Comparison of ENCODE assay signal across 8 cellular contexts in genomic region chr7:107874605-107875446, GRCh38. TPM values are rescaled to one million over a fixed set of nuclear protein-coding genes. Genes with fewer than 3 reads are reported as not detected.
DNase-seq lines count a peak whose midpoint lies in the region; ATAC-seq and TF ChIP-seq lines count a peak whose summit lies in the region.

No MANE protein-coding gene starts in this region.

- ATAC-seq in HG03045 (IDR thresholded peaks at IDR 0.05; ENCODE audit: unreplicated experiment), result peak; percentile 65

- H3K27ac Mint-ChIP-seq in activated CD4-positive, alpha-beta T cell treated with anti-CD3 and anti-CD28 coated beads, Interleukin-2, amount 10 ng/mL, durations not matched to agents 24 days and 14 days, result no peak overlapping the region
- H3K27ac Mint-ChIP-seq in neural crest cell (ENCODE audit: unreplicated experiment), result no peak overlapping the region

- DNase-seq in AG09309 (ENCODE audit: low read depth), result peak; percentile 33
- peak; percentile 59 for DNase-seq in GM12865 (ENCODE audit: low read depth)
- DNase-seq in NCI-H2227 treated with DMSO at 0.1 percent for 48 hours (lab: John Stamatoyannopoulos, UW), result peak; percentile 73
- peak; percentile 85 for DNase-seq in activated CD4-positive, alpha-beta T cell treated with anti-CD3 and anti-CD28 coated beads, Interleukin-2, amount 10 ng/mL, durations not matched to agents 24 days and 14 days
- DNase-seq in fibroblast of peridontal ligament (ENCODE audit: extremely low read depth), result peak; percentile 73
- peak; percentile 35 for DNase-seq in neural crest cell (ENCODE audit: low read depth, low spot score)
- no peak for DNase-seq in cortex of kidney (lab: John Stamatoyannopoulos, UW)

- no peak overlapping the region for H3K4me3 Mint-ChIP-seq in activated CD4-positive, alpha-beta T cell treated with anti-CD3 and anti-CD28 coated beads, Interleukin-2, amount 10 ng/mL, durations not matched to agents 24 days and 14 days
- no peak overlapping the region for H3K4me3 Mint-ChIP-seq in neural crest cell

- intact Hi-C loops in activated CD4-positive, alpha-beta T cell treated with anti-CD3 and anti-CD28 coated beads, Interleukin-2, amount 10 ng/mL, durations not matched to agents 24 days and 14 days (cut with micrococcal nuclease), result loop anchor here (1.0 to 5.0 kb wide), 5 partner anchors 132 to 412 kb away; partner anchors contain the start of genes COG5, DUS4L and SLC26A4

- peak; percentile 69 for TF ChIP-seq CTCF in AG09309 (IDR thresholded peaks at IDR 0.05; ENCODE audit: control insufficient read depth, insufficient read depth, low read depth, low read length, missing control alignments)
- TF ChIP-seq CTCF in GM12865 (IDR thresholded peaks at IDR 0.05; ENCODE audit: insufficient read depth, low read depth, low read length, missing control alignments), result peak; percentile 64
- TF ChIP-seq CTCF in neural crest cell (conservative IDR thresholded peaks at IDR 0.05), result peak; percentile 79

- H3K4me1 Mint-ChIP-seq in activated CD4-positive, alpha-beta T cell treated with anti-CD3 and anti-CD28 coated beads, Interleukin-2, amount 10 ng/mL, durations not matched to agents 24 days and 14 days, result peaks cover 18% of the 10 kb centered on the region
- H3K4me1 Mint-ChIP-seq in neural crest cell, result no peaks in the 10 kb centered on the region

- H3K4me3 ChIP-seq in AG09309 (ENCODE audit: control insufficient read depth, low read depth, low read length), result no peak overlapping the region
- no peak overlapping the region for H3K4me3 ChIP-seq in GM12865 (ENCODE audit: low read depth, low read length)

- H3K36me3 Mint-ChIP-seq in activated CD4-positive, alpha-beta T cell treated with anti-CD3 and anti-CD28 coated beads, Interleukin-2, amount 10 ng/mL, durations not matched to agents 24 days and 14 days (ENCODE audit: low read depth), result no peaks in the 10 kb centered on the region
- no peaks in the 10 kb centered on the region for H3K36me3 Mint-ChIP-seq in neural crest cell (ENCODE audit: low read depth)

- H3K27me3 Mint-ChIP-seq in activated CD4-positive, alpha-beta T cell treated with anti-CD3 and anti-CD28 coated beads, Interleukin-2, amount 10 ng/mL, durations not matched to agents 24 days and 14 days, result peaks cover 6% of the 10 kb centered on the region
- peaks cover 3% of the 10 kb centered on the region for H3K27me3 Mint-ChIP-seq in neural crest cell (ENCODE audit: low read depth)

- H3K9me3 Mint-ChIP-seq in activated CD4-positive, alpha-beta T cell treated with anti-CD3 and anti-CD28 coated beads, Interleukin-2, amount 10 ng/mL, durations not matched to agents 24 days and 14 days, result no peaks in the 10 kb centered on the region
- no peaks in the 10 kb centered on the region for H3K9me3 Mint-ChIP-seq in neural crest cell

RNA-seq across cellular contexts. Expression of gene DLD, which starts 16.2 kb away (rescaled TPM):
- 113 and 119 TPM in 2 replicates for total RNA-seq in activated CD4-positive, alpha-beta T cell treated with anti-CD3 and anti-CD28 coated beads, Interleukin-2, amount 10 ng/mL, durations not matched to agents 24 days and 14 days
- 77.6 and 82.1 TPM in 2 replicates for total RNA-seq in neural crest cell
